31 cellular contexts compared by ENCODE assay signal in the genomic region with DNA sequence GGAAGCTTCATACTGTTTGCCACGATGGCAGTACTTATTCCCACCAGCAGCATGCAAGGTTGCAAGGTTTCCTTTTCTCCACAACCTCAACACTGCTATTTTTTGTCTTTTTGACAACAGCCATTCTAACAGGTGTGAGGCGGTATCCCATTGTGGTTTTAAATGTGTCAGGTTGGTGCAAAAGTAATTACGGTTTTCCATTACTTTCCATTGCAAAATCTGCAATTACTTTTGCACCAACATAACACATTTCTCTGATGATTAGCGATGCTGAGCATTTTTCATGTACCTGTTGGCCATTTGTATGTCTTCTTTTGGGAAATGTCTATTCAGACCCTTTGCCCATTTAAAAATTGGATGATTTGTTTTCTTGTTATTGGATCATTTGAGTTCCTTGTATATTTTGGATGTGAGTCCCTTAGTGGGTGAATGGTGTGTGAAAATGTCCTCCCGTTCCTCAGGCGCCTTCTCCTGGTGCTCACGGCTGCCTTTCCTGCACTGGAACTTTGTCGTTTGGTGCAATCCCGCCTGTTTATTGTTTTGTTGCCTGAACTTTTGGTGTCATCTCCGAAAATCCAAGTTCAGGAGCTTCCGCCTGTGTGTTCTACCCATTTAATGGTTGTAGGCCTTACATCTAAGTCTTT.
"Had no signal": no experiment of that assay in that cellular context is flagged by ENCODE, and none has a peak within 500 bp of the region (broad histone marks: within the 10 kb centered on the region; RNA-seq: fewer than 3 reads in every experiment).

No MANE protein-coding gene starts in this region.

- ATAC-seq: activated CD4-positive, CD25-positive, alpha-beta regulatory T cell treated with anti-CD3 and anti-CD28 coated beads, Interleukin-2, amount 50 U/mL, for 24 hours; activated CD8-positive, alpha-beta T cell treated with anti-CD3 and anti-CD28 coated beads for 36 hours; activated T-cell treated with anti-CD3 and anti-CD28 coated beads, Interleukin-2, amount 50 U/mL, for 72 hours; esophagus mucosa; T-helper 17 cell had no signal

- H3K27me3 Mint-ChIP-seq: activated CD8-positive, alpha-beta T cell treated with anti-CD3 and anti-CD28 coated beads for 36 hours; activated naive CD8-positive, alpha-beta T cell; dendritic cell treated with granulocyte-macrophage colony-stimulating factor and Interleukin-4, amounts not matched to agents 40 ng/mL and 50 ng/mL, for 4 days had no signal

- H3K4me3 ChIP-seq: coronary artery, dorsolateral prefrontal cortex had no signal

- H3K27ac Mint-ChIP-seq: activated B cell treated with CpG ODN at 0.5 μM for 24 hours; activated CD8-positive, alpha-beta T cell treated with anti-CD3 and anti-CD28 coated beads for 36 hours; activated naive CD8-positive, alpha-beta T cell; activated T-cell treated with anti-CD3 and anti-CD28 coated beads, Interleukin-2, amount 50 U/mL, for 72 hours; dendritic cell treated with granulocyte-macrophage colony-stimulating factor and Interleukin-4, amounts not matched to agents 40 ng/mL and 50 ng/mL, for 4 days; endodermal cell; T-helper 17 cell; T-helper 2 cell treated with Interferon-gamma antibody and Interleukin-4, amounts not matched to agents 5 μg/mL and 100 μg/mL, for 36 hours had no signal

- H3K27me3 ChIP-seq: brain microvascular endothelial cell had no signal

- DNase-seq: activated B cell treated with CpG ODN at 0.5 μM for 24 hours; activated CD4-positive, alpha-beta T cell treated with anti-CD3 and anti-CD28 coated beads for 48 hours; activated CD4-positive, alpha-beta T cell treated with anti-CD3 and anti-CD28 coated beads, Interleukin-2, amount 50 U/mL, for 1 hour; activated CD4-positive, alpha-beta T cell treated with anti-CD3 and anti-CD28 coated beads, Interleukin-2, amount 50 U/mL, for 48 hours; activated CD8-positive, alpha-beta memory T cell treated with anti-CD3 and anti-CD28 coated beads for 24 hours; activated CD8-positive, alpha-beta T cell treated with anti-CD3 and anti-CD28 coated beads for 36 hours; activated effector memory CD4-positive, alpha-beta T cell treated with Interleukin-2 at 50 U/mL for 16 hours; activated gamma-delta T cell treated with Interleukin-2 at 50 U/mL for 16 hours; activated naive CD4-positive, alpha-beta T cell treated with anti-CD3 and anti-CD28 coated beads, Interleukin-2, amount 50 U/mL, for 16 hours; activated naive CD4-positive, alpha-beta T cell treated with Interleukin-2 at 50 U/mL for 16 hours; activated T-cell treated with anti-CD3 and anti-CD28 coated beads, Interleukin-2, amount 50 U/mL, for 72 hours; amniotic stem cell; anterior cingulate cortex; brain microvascular endothelial cell; effector memory CD4-positive, alpha-beta T cell; foreskin fibroblast; T1000; WERI-Rb-1 had no signal

- H3K4me1 Mint-ChIP-seq: activated B cell treated with CpG ODN at 0.5 μM for 24 hours; central memory CD8-positive, alpha-beta T cell; endodermal cell had no signal

- H3K36me3 ChIP-seq: brain microvascular endothelial cell, WERI-Rb-1 had no signal

- H3K4me3 Mint-ChIP-seq: activated B cell treated with CpG ODN at 0.5 μM for 24 hours; activated CD8-positive, alpha-beta T cell treated with anti-CD3 and anti-CD28 coated beads for 36 hours; activated naive CD8-positive, alpha-beta T cell; activated T-cell treated with anti-CD3 and anti-CD28 coated beads, Interleukin-2, amount 50 U/mL, for 72 hours; central memory CD8-positive, alpha-beta T cell; dendritic cell treated with granulocyte-macrophage colony-stimulating factor and Interleukin-4, amounts not matched to agents 40 ng/mL and 50 ng/mL, for 4 days; endodermal cell; T-helper 17 cell; T-helper 2 cell treated with Interferon-gamma antibody and Interleukin-4, amounts not matched to agents 5 μg/mL and 100 μg/mL, for 36 hours had no signal

- FAIRE-seq: astrocyte, bronchial epithelial cell, frontal cortex had no signal

- H3K27ac ChIP-seq: brain microvascular endothelial cell, coronary artery, dorsolateral prefrontal cortex, WERI-Rb-1 had no signal

- H3K9me3 Mint-ChIP-seq: activated CD8-positive, alpha-beta T cell treated with anti-CD3 and anti-CD28 coated beads for 36 hours; central memory CD8-positive, alpha-beta T cell; dendritic cell treated with granulocyte-macrophage colony-stimulating factor and Interleukin-4, amounts not matched to agents 40 ng/mL and 50 ng/mL, for 4 days; endodermal cell; T-helper 2 cell treated with Interferon-gamma antibody and Interleukin-4, amounts not matched to agents 5 μg/mL and 100 μg/mL, for 36 hours had no signal

- H3K36me3 Mint-ChIP-seq: activated naive CD8-positive, alpha-beta T cell had no signal
